In genomic region chr16:59459811-59460210, GRCh38 we compare ENCODE assay signal across 24 cellular contexts.
"Had no signal": no experiment of that assay in that cellular context is flagged by ENCODE, and none has a peak within 500 bp of the region (broad histone marks: within the 10 kb centered on the region; RNA-seq: fewer than 3 reads in every experiment).

No MANE protein-coding gene starts in this region.

- H3K4me1 Mint-ChIP-seq: activated CD4-positive, alpha-beta T cell treated with anti-CD3 and anti-CD28 coated beads, Interleukin-2, amount 10 ng/mL, durations not matched to agents 24 days and 14 days; activated naive CD8-positive, alpha-beta T cell treated with anti-CD3 and anti-CD28 coated beads, Interleukin-2, amount 10 ng/mL, durations not matched to agents 7 days and 5 days; endodermal cell; natural killer cell; T-helper 17 cell; WTC11 had no signal

- H3K36me3 Mint-ChIP-seq: activated naive CD8-positive, alpha-beta T cell treated with anti-CD3 and anti-CD28 coated beads, Interleukin-2, amount 10 ng/mL, durations not matched to agents 7 days and 5 days; WTC11 had no signal

- H3K4me3 ChIP-seq: breast epithelium, left ventricle myocardium inferior, skin epidermis, tibial nerve, vagina had no signal

- H3K27me3 Mint-ChIP-seq: activated CD4-positive, alpha-beta T cell treated with anti-CD3 and anti-CD28 coated beads, Interleukin-2, amount 10 ng/mL, durations not matched to agents 24 days and 14 days; activated naive CD8-positive, alpha-beta T cell treated with anti-CD3 and anti-CD28 coated beads, Interleukin-2, amount 10 ng/mL, durations not matched to agents 7 days and 5 days; T-helper 17 cell had no signal

- H3K27ac Mint-ChIP-seq: activated CD4-positive, alpha-beta T cell treated with anti-CD3 and anti-CD28 coated beads, Interleukin-2, amount 10 ng/mL, durations not matched to agents 24 days and 14 days; activated naive CD8-positive, alpha-beta T cell treated with anti-CD3 and anti-CD28 coated beads, Interleukin-2, amount 10 ng/mL, durations not matched to agents 7 days and 5 days; activated T-helper 1 cell treated with anti-CD3 and anti-CD28 coated beads, Interleukin-12 subunit alpha, Interleukin-12 subunit beta, Interleukin-2, Interleukin-4 antibody, amounts not matched to agents 30 ng/mL and 10 ng/mL and 1 ng/mL, durations not matched to agents 14 hours and 24 hours and 36 hours; endodermal cell; natural killer cell; T-helper 17 cell; WTC11 had no signal

- DNase-seq: activated CD4-positive, alpha-beta T cell treated with anti-CD3 and anti-CD28 coated beads, Interleukin-2, amount 10 ng/mL, durations not matched to agents 24 days and 14 days; activated CD8-positive, alpha-beta memory T cell treated with anti-CD3 and anti-CD28 coated beads for 24 hours; activated naive CD4-positive, alpha-beta T cell; activated naive CD8-positive, alpha-beta T cell treated with anti-CD3 and anti-CD28 coated beads, Interleukin-2, amount 10 ng/mL, durations not matched to agents 7 days and 5 days; cerebellar nuclear complex; dermis blood vessel endothelial cell; endodermal cell; hippocampal formation; kidney; left ventricle myocardium inferior; mesendoderm; natural killer cell; nucleus accumbens; stimulated activated CD4-positive, alpha-beta T cell treated with anti-CD3 and anti-CD28 coated beads, Interleukin-15, amount 100 ng/mL, for 24 hours; stimulated activated CD4-positive, alpha-beta T cell treated with anti-CD3 and anti-CD28 coated beads, Interleukin-4, amount 100 ng/mL, for 24 hours; stimulated activated naive CD4-positive, alpha-beta T cell treated with Interleukin-2 at 50 U/mL for 16 hours; substantia nigra; T-helper 17 cell had no signal

- H3K27me3 ChIP-seq: breast epithelium, tibial nerve, vagina had no signal

- H3K36me3 ChIP-seq: breast epithelium, left ventricle myocardium inferior, tibial nerve, vagina had no signal

- FAIRE-seq: kidney had no signal

- H3K27ac ChIP-seq: breast epithelium, left ventricle myocardium inferior, skin epidermis, tibial nerve, vagina had no signal

- H3K9me3 Mint-ChIP-seq: activated CD4-positive, alpha-beta T cell treated with anti-CD3 and anti-CD28 coated beads, Interleukin-2, amount 10 ng/mL, durations not matched to agents 24 days and 14 days; activated naive CD8-positive, alpha-beta T cell treated with anti-CD3 and anti-CD28 coated beads, Interleukin-2, amount 10 ng/mL, durations not matched to agents 7 days and 5 days; activated T-helper 1 cell treated with anti-CD3 and anti-CD28 coated beads, Interleukin-12 subunit alpha, Interleukin-12 subunit beta, Interleukin-2, Interleukin-4 antibody, amounts not matched to agents 30 ng/mL and 10 ng/mL and 1 ng/mL, durations not matched to agents 14 hours and 24 hours and 36 hours; endodermal cell; WTC11 had no signal

- H3K4me1 ChIP-seq: breast epithelium, left ventricle myocardium inferior, tibial nerve, vagina had no signal

- H3K9me3 ChIP-seq: breast epithelium, left ventricle myocardium inferior, tibial nerve, vagina had no signal

- H3K4me3 Mint-ChIP-seq: activated CD4-positive, alpha-beta T cell treated with anti-CD3 and anti-CD28 coated beads, Interleukin-2, amount 10 ng/mL, durations not matched to agents 24 days and 14 days; activated naive CD8-positive, alpha-beta T cell treated with anti-CD3 and anti-CD28 coated beads, Interleukin-2, amount 10 ng/mL, durations not matched to agents 7 days and 5 days; activated T-helper 1 cell treated with anti-CD3 and anti-CD28 coated beads, Interleukin-12 subunit alpha, Interleukin-12 subunit beta, Interleukin-2, Interleukin-4 antibody, amounts not matched to agents 30 ng/mL and 10 ng/mL and 1 ng/mL, durations not matched to agents 14 hours and 24 hours and 36 hours; endodermal cell; natural killer cell; T-helper 17 cell; WTC11 had no signal
